In genomic region chr12:101854747-101855146, GRCh38 we compare ENCODE assay signal across 1 cellular context.
TF ChIP-seq lines count a peak whose summit lies in the region.

No MANE protein-coding gene starts in this region.

TF ChIP-seq in GM12878, 131 proteins besides CTCF, POLR2A, EP300 and RAD21 (continued from another document and continues in another):
- no peak for TF ChIP-seq MLLT1 (IDR thresholded peaks at IDR 0.05)
- no peak for TF ChIP-seq POLR2AphosphoS2 (IDR thresholded peaks at IDR 0.05; ENCODE audit: low read depth, low read length)
- TF ChIP-seq SUPT20H (IDR thresholded peaks at IDR 0.05; ENCODE audit: borderline replicate concordance, control insufficient read depth, low read depth, low read length): no peak
- TF ChIP-seq BACH1 (IDR thresholded peaks at IDR 0.05; ENCODE audit: borderline replicate concordance): no peak
- TF ChIP-seq NFIC (IDR thresholded peaks at IDR 0.05; ENCODE audit: low read depth, low read length): peak; percentile 84; the same call in 1 of the 2 replicates
- no peak for TF ChIP-seq HCFC1 (IDR thresholded peaks at IDR 0.05; ENCODE audit: low read length)
- no peak for TF ChIP-seq RB1 (IDR thresholded peaks at IDR 0.05; ENCODE audit: borderline replicate concordance)
- 0 out of 2 replicates have a peak, but pooled peaks have one; percentile 53 for TF ChIP-seq GATAD2B (conservative IDR thresholded peaks at IDR 0.05; ENCODE audit: low read depth)
- no peak for TF ChIP-seq ZNF274 (IDR thresholded peaks at IDR 0.05; ENCODE audit: insufficient read depth, insufficient read length)
- no peak for TF ChIP-seq PKNOX1 (IDR thresholded peaks at IDR 0.05)
- TF ChIP-seq KAT2A (conservative IDR thresholded peaks at IDR 0.05; ENCODE audit: control insufficient read depth, low read depth, low read length): no peak
- no peak for TF ChIP-seq GABPA (IDR thresholded peaks at IDR 0.05; ENCODE audit: low read depth)
- no peak for TF ChIP-seq ASH2L (IDR thresholded peaks at IDR 0.05; ENCODE audit: borderline replicate concordance, low read depth)
- no peak for TF ChIP-seq MYB (IDR thresholded peaks at IDR 0.05; ENCODE audit: borderline replicate concordance, low read depth, low read length)
- no peak for TF ChIP-seq E2F8 (IDR thresholded peaks at IDR 0.05; ENCODE audit: low read depth, partially characterized antibody)
- no peak for TF ChIP-seq SMC3 (IDR thresholded peaks at IDR 0.05; ENCODE audit: borderline replicate concordance, low read length)
- TF ChIP-seq SMAD5 (IDR thresholded peaks at IDR 0.05; ENCODE audit: low read depth): no peak
- TF ChIP-seq BCLAF1 (IDR thresholded peaks at IDR 0.05): no peak
- TF ChIP-seq TCF3 (IDR thresholded peaks at IDR 0.05; ENCODE audit: borderline replicate concordance, insufficient read depth, low read depth, low read length): no peak
- TF ChIP-seq YBX1 (IDR thresholded peaks at IDR 0.05): no peak
- TF ChIP-seq NKRF (conservative IDR thresholded peaks at IDR 0.05): no peak
- 0 out of 2 replicates have a peak, but pooled peaks have one; percentile 4 for TF ChIP-seq ZBTB33 (IDR thresholded peaks at IDR 0.05)
- TF ChIP-seq SUZ12 (IDR thresholded peaks at IDR 0.05; ENCODE audit: unreplicated experiment): no peak
- 0 out of 2 replicates have a peak, but pooled peaks have one; percentile 16 for TF ChIP-seq TCF12 (IDR thresholded peaks at IDR 0.05; ENCODE audit: low read depth, low read length)
- TF ChIP-seq CHD1 (IDR thresholded peaks at IDR 0.05; ENCODE audit: low read depth, low read length): no peak
- no peak for TF ChIP-seq ZZZ3 (IDR thresholded peaks at IDR 0.05; ENCODE audit: control insufficient read depth, insufficient read length, low read depth)
- peak; percentile 36 for TF ChIP-seq BCL3 (IDR thresholded peaks at IDR 0.05; ENCODE audit: borderline replicate concordance, insufficient read depth, low read depth, low read length, poor library complexity, severe bottlenecking)
- TF ChIP-seq RELB (IDR thresholded peaks at IDR 0.05; ENCODE audit: low read depth): 0 out of 2 replicates have a peak, but pooled peaks have one; percentile 37
- no peak for TF ChIP-seq CUX1 (IDR thresholded peaks at IDR 0.05; ENCODE audit: insufficient replicate concordance, low read depth, low read length)
- peak; percentile 88 for TF ChIP-seq ATF7 (IDR thresholded peaks at IDR 0.05; ENCODE audit: low read depth)
- peak in 1 of 2 experiments; percentile 51; a peak in 1 of 4 replicates for TF ChIP-seq CEBPB (IDR thresholded peaks at IDR 0.05; ENCODE audit: borderline replicate concordance in 1 of 2, low read depth in 2 of 2, low read length in 2 of 2)
- TF ChIP-seq EGR1 (IDR thresholded peaks at IDR 0.05; ENCODE audit: borderline replicate concordance in 1 of 2, low read depth in 2 of 2, low read length in 2 of 2): no peak
- TF ChIP-seq ZNF384 (IDR thresholded peaks at IDR 0.05; ENCODE audit: borderline replicate concordance, low read depth, low read length): no peak
- no peak for TF ChIP-seq YY1 (IDR thresholded peaks at IDR 0.05; ENCODE audit: low read depth, low read length)
- no peak for TF ChIP-seq MAX (IDR thresholded peaks at IDR 0.05; ENCODE audit: low read depth, low read length)
- TF ChIP-seq CREB1 (IDR thresholded peaks at IDR 0.05; ENCODE audit: low read depth): peak; percentile 52; the same call in 1 of the 2 replicates
